In genomic region chr9:77640741-77641580, GRCh38 we compare ENCODE assay signal across 9 cellular contexts. TPM values are rescaled to one million over a fixed set of nuclear protein-coding genes. Genes with fewer than 3 reads are reported as not detected.
"Had no signal": no experiment of that assay in that cellular context is flagged by ENCODE, and none has a peak within 500 bp of the region (broad histone marks: within the 10 kb centered on the region; RNA-seq: fewer than 3 reads in every experiment).

No MANE protein-coding gene starts in this region.

- H3K4me1 ChIP-seq: HAP-1 had no signal

- H3K9me3 ChIP-seq: HAP-1 had no signal

- H3K4me3 ChIP-seq: GM23248, HAP-1, K562 had no signal

- H3K27ac ChIP-seq: GM23248, HL-60 had no signal

- H3K36me3 ChIP-seq: HAP-1 had no signal

- ATAC-seq: K562 had no signal

- H3K9ac ChIP-seq: GM23248 had no signal

- DNase-seq: GM23248, GOT3, H7, IMR-90, KG1 had no signal

RNA-seq across cellular contexts. Expression of gene GNA14, which starts 7.2 kb away (rescaled TPM):
- total RNA-seq: HT1080 had no signal
